In genomic region chr13:75399879-75400217, GRCh38 we compare ENCODE assay signal across 17 cellular contexts.
"Had no signal": no experiment of that assay in that cellular context is flagged by ENCODE, and none has a peak within 500 bp of the region (broad histone marks: within the 10 kb centered on the region; RNA-seq: fewer than 3 reads in every experiment).

No MANE protein-coding gene starts in this region.

- H3K27ac ChIP-seq: coronary artery, esophagus muscularis mucosa, gastroesophageal sphincter, neutrophil, suprapubic skin, thyroid gland had no signal

- H3K4me1 ChIP-seq: suprapubic skin had no signal

- H3K4me3 ChIP-seq: coronary artery, esophagus muscularis mucosa, gastroesophageal sphincter, smooth muscle cell, suprapubic skin, thyroid gland had no signal

- H3K27me3 ChIP-seq: esophagus muscularis mucosa, gastroesophageal sphincter, neutrophil, suprapubic skin, thyroid gland had no signal

- H3K4me1 Mint-ChIP-seq: endodermal cell; naive thymus-derived CD4-positive, alpha-beta T cell had no signal

- ATAC-seq: gastroesophageal sphincter; naive thymus-derived CD4-positive, alpha-beta T cell; stimulated activated naive CD8-positive, alpha-beta T cell treated with anti-CD3 and anti-CD28 coated beads, Interleukin-15, Interleukin-2, amounts not matched to agents 100 U/mL and 50 U/mL, for 24 hours had no signal

- H3K27me3 Mint-ChIP-seq: type B pancreatic cell had no signal

- H3K9me3 ChIP-seq: neutrophil, thyroid gland had no signal

- H3K36me3 Mint-ChIP-seq: immature natural killer cell had no signal

- H3K36me3 ChIP-seq: esophagus muscularis mucosa, gastroesophageal sphincter, neutrophil, suprapubic skin, thyroid gland had no signal

- H3K4me3 Mint-ChIP-seq: endodermal cell; immature natural killer cell; naive thymus-derived CD4-positive, alpha-beta T cell; nephron progenitor cell; type B pancreatic cell had no signal

- DNase-seq: effector CD4-positive, alpha-beta T cell; endodermal cell; glutamatergic neuron; immature natural killer cell; mesendoderm; naive thymus-derived CD4-positive, alpha-beta T cell; nephron progenitor cell; stimulated activated CD4-positive, alpha-beta T cell treated with anti-CD3 and anti-CD28 coated beads, Interleukin-2, amount 100 ng/mL, for 48 hours; stimulated activated naive CD8-positive, alpha-beta T cell treated with anti-CD3 and anti-CD28 coated beads, Interleukin-15, Interleukin-2, amounts not matched to agents 100 U/mL and 50 U/mL, for 24 hours; thyroid gland had no signal

- H3K27ac Mint-ChIP-seq: endodermal cell; immature natural killer cell; naive thymus-derived CD4-positive, alpha-beta T cell; nephron progenitor cell; type B pancreatic cell had no signal
